26 cellular contexts compared by ENCODE assay signal in genomic region chr4:123182289-123182688, GRCh38.
"Had no signal": no experiment of that assay in that cellular context is flagged by ENCODE, and none has a peak within 500 bp of the region (broad histone marks: within the 10 kb centered on the region; RNA-seq: fewer than 3 reads in every experiment).

No MANE protein-coding gene starts in this region.

- H3K4me1 ChIP-seq: parathyroid adenoma, psoas muscle, right lobe of liver, sigmoid colon, stomach, thyroid gland, tibial nerve, upper lobe of left lung, vagina had no signal

- ATAC-seq: natural killer cell; psoas muscle; right cardiac atrium; right lobe of liver; stimulated activated effector memory CD8-positive, alpha-beta T cell treated with anti-CD3 and anti-CD28 coated beads, Interleukin-12 subunit alpha, Interleukin-12 subunit beta, amount 100 ng/mL, for 72 hours; stimulated activated naive B cell treated with anti-CD40 and anti-IgM and Interleukin-4, amounts not matched to agents 10 μg/mL and 1 μg/mL and 100 μg/mL, for 72 hours had no signal

- H3K4me2 ChIP-seq: neural progenitor cell had no signal

- DNase-seq: natural killer cell; occipital lobe; ovary; posterior cingulate gyrus; psoas muscle; right cardiac atrium; right lobe of liver; sigmoid colon; small intestine; stimulated activated CD4-positive, alpha-beta T cell treated with anti-CD3 and anti-CD28 coated beads, Interleukin-15, amount 100 ng/mL, for 24 hours; stimulated activated CD4-positive, alpha-beta T cell treated with anti-CD3 and anti-CD28 coated beads, Interleukin-2, amount 100 ng/mL, for 24 hours; stimulated activated CD4-positive, alpha-beta T cell treated with anti-CD3 and anti-CD28 coated beads, Interleukin-2, amount 100 ng/mL, for 48 hours; stimulated activated CD4-positive, alpha-beta T cell treated with anti-CD3 and anti-CD28 coated beads, Interleukin-4, amount 100 ng/mL, for 24 hours; stimulated activated naive B cell treated with anti-CD40 and anti-IgM and Interleukin-4, amounts not matched to agents 10 μg/mL and 1 μg/mL and 100 μg/mL, for 72 hours; stimulated activated naive CD4-positive, alpha-beta T cell treated with Interleukin-2 at 50 U/mL for 16 hours; stomach; thyroid gland; trophoblast cell; upper lobe of left lung had no signal

- H3K9me3 ChIP-seq: ovary, psoas muscle, right lobe of liver, sigmoid colon, stomach, thoracic aorta, thyroid gland, tibial nerve, upper lobe of left lung, vagina had no signal

- H3K4me3 ChIP-seq: neural progenitor cell, ovary, psoas muscle, right lobe of liver, sigmoid colon, stomach, thoracic aorta, thyroid gland, tibial nerve, upper lobe of left lung, vagina had no signal

- H3K9ac ChIP-seq: neural progenitor cell, parathyroid adenoma had no signal

- H3K27ac ChIP-seq: neural progenitor cell, ovary, parathyroid adenoma, psoas muscle, right lobe of liver, sigmoid colon, stomach, thoracic aorta, thyroid gland, tibial nerve, upper lobe of left lung, vagina had no signal

- FAIRE-seq: small intestine, urothelium cell line had no signal

- H2AFZ ChIP-seq: neural progenitor cell, parathyroid adenoma had no signal

- H3K79me2 ChIP-seq: parathyroid adenoma had no signal

- H3K36me3 ChIP-seq: neural progenitor cell, ovary, right lobe of liver, sigmoid colon, stomach, thoracic aorta, thyroid gland, tibial nerve, upper lobe of left lung, vagina had no signal

- H3K27me3 ChIP-seq: neural progenitor cell, ovary, right lobe of liver, sigmoid colon, stomach, thyroid gland, tibial nerve, upper lobe of left lung, vagina had no signal
